In the genomic region with DNA sequence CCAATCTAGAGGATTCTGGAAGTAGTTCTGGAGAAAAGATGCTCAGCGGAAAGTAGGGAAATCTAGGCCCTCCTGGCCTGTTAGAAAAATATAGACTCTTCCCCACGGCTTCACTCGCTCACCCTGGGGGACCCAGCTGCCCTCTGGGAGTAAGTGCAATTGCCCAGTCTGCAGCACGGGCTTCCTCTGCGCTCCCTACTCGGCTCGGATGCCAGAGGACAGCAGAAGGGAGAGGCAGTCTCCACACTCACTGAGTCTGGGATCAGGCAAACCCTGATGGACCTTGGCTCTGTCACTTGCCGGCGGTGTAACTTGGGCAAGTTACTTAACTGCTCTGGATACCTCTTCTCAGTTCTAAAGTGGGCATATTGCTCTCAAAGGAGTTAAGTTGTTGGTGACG, we compare ENCODE assay signal across 13 cellular contexts. TPM values are rescaled to one million over a fixed set of nuclear protein-coding genes. Genes with fewer than 3 reads are reported as not detected.
DNase-seq lines count a peak whose midpoint lies in the region; ATAC-seq and TF ChIP-seq lines count a peak whose summit lies in the region.
"Had no signal": no experiment of that assay in that cellular context is flagged by ENCODE, and none has a peak within 500 bp of the region (broad histone marks: within the 10 kb centered on the region; RNA-seq: fewer than 3 reads in every experiment).

No MANE protein-coding gene starts in this region.

- peak; percentile 41 for ATAC-seq in left lung
- ATAC-seq in stimulated activated effector memory CD8-positive, alpha-beta T cell treated with anti-CD3 and anti-CD28 coated beads, Interleukin-12 subunit alpha, Interleukin-12 subunit beta, amount 100 ng/mL, for 72 hours = no peak
- ATAC-seq in HG02610 (IDR thresholded peaks at IDR 0.05; ENCODE audit: unreplicated experiment) = no peak

- H3K9me3 ChIP-seq in left lung = no peaks in the 10 kb centered on the region
- H3K9me3 ChIP-seq: spleen had no signal

- no peak overlapping the region for H3K27ac Mint-ChIP-seq in brain
- no peak overlapping the region for H3K27ac Mint-ChIP-seq in stimulated activated effector memory CD8-positive, alpha-beta T cell treated with anti-CD3 and anti-CD28 coated beads, Interleukin-12 subunit alpha, Interleukin-12 subunit beta, amount 100 ng/mL, for 72 hours
- H3K27ac Mint-ChIP-seq: T-helper 1 cell treated with Interleukin-12 subunit alpha and Interleukin-12 subunit beta and Interleukin-4 antibody, amounts not matched to agents 30 μg/mL and 1 μg/mL, for 36 hours had no signal

- H3K27ac ChIP-seq in left lung = no peak overlapping the region
- H3K27ac ChIP-seq: brain microvascular endothelial cell, spleen had no signal

- peaks cover 34% of the 10 kb centered on the region for H3K4me1 Mint-ChIP-seq in brain
- H3K4me1 Mint-ChIP-seq in stimulated activated effector memory CD8-positive, alpha-beta T cell treated with anti-CD3 and anti-CD28 coated beads, Interleukin-12 subunit alpha, Interleukin-12 subunit beta, amount 100 ng/mL, for 72 hours = peaks cover 31% of the 10 kb centered on the region

- H3K4me3 ChIP-seq in left lung = peak overlapping the region in 1 of 2 donors; percentile 45

- intact Hi-C loops in left lung (cut with DNase I) = no loop called here

- DNase-seq in NCI-H82 (lab: John Stamatoyannopoulos, UW) (peak; percentile 3), NCI-H82 treated with DMSO at 0.1 percent for 48 hours (lab: John Stamatoyannopoulos, UW; ENCODE audit: unreplicated experiment) (no peak), left lung (no peak), iPS-NIHi11 (ENCODE audit: low spot score) (no peak)
- DNase-seq in stimulated activated effector memory CD8-positive, alpha-beta T cell treated with anti-CD3 and anti-CD28 coated beads, Interleukin-12 subunit alpha, Interleukin-12 subunit beta, amount 100 ng/mL, for 72 hours (ENCODE audit: low spot score in 2 of 2) = no peak
- DNase-seq in stimulated activated CD4-positive, alpha-beta T cell treated with anti-CD3 and anti-CD28 coated beads, Interleukin-12 subunit alpha, Interleukin-12 subunit beta, amount 100 ng/mL, for 4 hours = no peak
- DNase-seq: brain microvascular endothelial cell; EL; NK-92 treated with Interleukin-12 subunit alpha and Interleukin-12 subunit beta, amount 100 ng/mL, for 24 hours; spleen had no signal

- peaks cover 63 to 89% of the 10 kb centered on the region in 2 donors for H3K27me3 ChIP-seq in left lung

- H3K4me3 Mint-ChIP-seq in brain = peak overlapping the region; percentile 86 to 88 (median 87)
- H3K4me3 Mint-ChIP-seq in stimulated activated effector memory CD8-positive, alpha-beta T cell treated with anti-CD3 and anti-CD28 coated beads, Interleukin-12 subunit alpha, Interleukin-12 subunit beta, amount 100 ng/mL, for 72 hours = peak overlapping the region; percentile 67

- H3K36me3 Mint-ChIP-seq in brain = no peaks in the 10 kb centered on the region
- no peaks in the 10 kb centered on the region for H3K36me3 Mint-ChIP-seq in stimulated activated effector memory CD8-positive, alpha-beta T cell treated with anti-CD3 and anti-CD28 coated beads, Interleukin-12 subunit alpha, Interleukin-12 subunit beta, amount 100 ng/mL, for 72 hours

- H3K4me1 ChIP-seq in left lung = peaks cover 11 to 28% of the 10 kb centered on the region in 2 donors

- TF ChIP-seq CTCF in brain (conservative IDR thresholded peaks at IDR 0.05) (no peak), left lung (IDR thresholded peaks at IDR 0.05) (no peak)

- no peaks in the 10 kb centered on the region for H3K36me3 ChIP-seq in left lung
- H3K36me3 ChIP-seq: brain microvascular endothelial cell, spleen had no signal

- peaks cover 0 to 4% (median 0%) of the 10 kb centered on the region in 5 experiments for H3K9me3 Mint-ChIP-seq in brain
- H3K9me3 Mint-ChIP-seq in stimulated activated effector memory CD8-positive, alpha-beta T cell treated with anti-CD3 and anti-CD28 coated beads, Interleukin-12 subunit alpha, Interleukin-12 subunit beta, amount 100 ng/mL, for 72 hours = no peaks in the 10 kb centered on the region
- H3K9me3 Mint-ChIP-seq: T-helper 1 cell treated with Interleukin-12 subunit alpha and Interleukin-12 subunit beta and Interleukin-4 antibody, amounts not matched to agents 30 μg/mL and 1 μg/mL, for 36 hours had no signal

- H3K27me3 Mint-ChIP-seq in brain = peaks cover 81% of the 10 kb centered on the region

RNA-seq across cellular contexts. Expression of gene SHISA3, which starts 2.1 kb away (rescaled TPM):
- polyA plus RNA-seq in brain (ENCODE audit: insufficient read depth, low read depth, low replicate concordance) = 0.37 TPM
- total RNA-seq in left lung = 1 to 10 TPM; 1.9 to 2.9 TPM
